ENCODE assay signal across 15 cellular contexts in genomic region chr19:13146763-13147563, GRCh38. TPM values are rescaled to one million over a fixed set of nuclear protein-coding genes. Genes with fewer than 3 reads are reported as not detected.
DNase-seq lines count a peak whose midpoint lies in the region; ATAC-seq, FAIRE-seq and TF ChIP-seq lines count a peak whose summit lies in the region.
"Had no signal": no experiment of that assay in that cellular context is flagged by ENCODE, and none has a peak within 500 bp of the region (broad histone marks: within the 10 kb centered on the region; RNA-seq: fewer than 3 reads in every experiment).

No MANE protein-coding gene starts in this region.

- peak; percentile 36 to 57 for DNase-seq in AML-193 (lab: John Stamatoyannopoulos, UW)
- DNase-seq in HCT116 (ENCODE audit: low read depth, low spot score) = no peak
- DNase-seq in SKM-1 (lab: John Stamatoyannopoulos, UW; ENCODE audit: unreplicated experiment) = peak; percentile 39
- DNase-seq in fibroblast of pulmonary artery (ENCODE audit: low read depth) = peak; percentile 67
- DNase-seq in activated naive CD4-positive, alpha-beta T cell treated with anti-CD3 and anti-CD28 coated beads, Interleukin-2, amount 50 U/mL, for 16 hours = no peak
- DNase-seq in RCC 7860 (ENCODE audit: low spot score) = no peak
- no peak for DNase-seq in DMS153 (lab: John Stamatoyannopoulos, UW)
- DNase-seq: activated CD4-positive, CD25-positive, alpha-beta regulatory T cell; kidney; NCI-H2029 treated with DMSO at 0.1 percent for 48 hours; PC-3; stimulated activated CD8-positive, alpha-beta memory T cell treated with anti-CD3 and anti-CD28 coated beads, Interleukin-4, amount 100 ng/mL, for 48 hours had no signal

- H3K9me2 ChIP-seq in HCT116 (ENCODE audit: insufficient read depth) = no peaks in the 10 kb centered on the region

- no TSS peak for BruUV-seq in HCT116 (replicated peaks; lab: Mats Ljungman, UMichigan)

- no peak for TF ChIP-seq POLR2A in HCT116 (IDR thresholded peaks at IDR 0.05; ENCODE audit: borderline replicate concordance, extremely low read depth, insufficient read depth, insufficient read length)

- no peak for FAIRE-seq in RCC 7860 (lab: Jason Lieb, UNC)
- FAIRE-seq: kidney had no signal

- intact Hi-C loops in HCT116 (cut with micrococcal nuclease) = no loop called here

- POLR2A ChIA-PET in HCT116 (lab: Charles Lee) = interaction anchor here (1.0 to 1.3 kb wide), 2 partner anchors 8 to 9 kb away, joined by 3 to 4 read pairs; no protein-coding TSS in a partner anchor

- H3K9ac ChIP-seq in HCT116 (ENCODE audit: low read length) = peak overlapping the region; percentile 41

- peaks cover 51% of the 10 kb centered on the region for H3K79me2 ChIP-seq in HCT116 (ENCODE audit: insufficient read depth, low read length)

- H3K9me3 ChIP-seq in HCT116 (ENCODE audit: control insufficient read depth in 1 of 2, insufficient read depth in 1 of 2, low read depth in 1 of 2, low read length in 2 of 2) = no peaks in the 10 kb centered on the region

- RAD21 ChIA-PET in HCT116 (lab: Charles Lee; ENCODE audit: low non-redundant PET in 1 of 2, low total read pairs in 2 of 2, uncharacterized antibody in 2 of 2, unreplicated experiment in 2 of 2) = interaction anchor here in 1 of 2 experiments (0.7 kb wide), 1 partner anchor 1857 kb away, joined by 3 read pairs; no protein-coding TSS in a partner anchor

- H3K4me3 ChIP-seq in HCT116 (replicated peaks in 1 of 2; ENCODE audit: low read depth in 1 of 2, low read length in 2 of 2) (peak overlapping the region; percentile 17 to 18; a peak in 3 of 4 replicates), fibroblast of pulmonary artery (replicated peaks; ENCODE audit: low read depth, low read length) (no peak overlapping the region)

- H2AFZ ChIP-seq in HCT116 (ENCODE audit: low read depth, low read length, poor library complexity, severe bottlenecking) = no peak overlapping the region

- peaks cover 59 to 77% of the 10 kb centered on the region in 2 experiments for H3K4me1 ChIP-seq in HCT116 (ENCODE audit: control insufficient read depth in 1 of 2, insufficient read depth in 2 of 2, low read length in 2 of 2)
- H3K4me1 ChIP-seq: foreskin keratinocyte had no signal

- no peak for ATAC-seq in HCT116
- no peak for ATAC-seq in GM18868 (IDR thresholded peaks at IDR 0.05; ENCODE audit: unreplicated experiment)
- ATAC-seq: foreskin keratinocyte, PC-3 had no signal

- no peaks in the 10 kb centered on the region for H4K20me1 ChIP-seq in HCT116 (ENCODE audit: insufficient read depth)

- H3K27ac ChIP-seq in HCT116 (ENCODE audit: low read depth, low read length) = peak overlapping the region; percentile 61
- H3K27ac ChIP-seq: C4-2B, foreskin keratinocyte had no signal

- CTCF ChIA-PET in HCT116 (lab: Charles Lee) = interaction anchor here (0.7 to 1.2 kb wide), 5 partner anchors 11 to 182 kb away, joined by 3 to 5 read pairs (median 3); no protein-coding TSS in a partner anchor

- H3K36me3 ChIP-seq in HCT116 (ENCODE audit: control insufficient read depth in 1 of 2, insufficient read depth in 2 of 2, low read length in 2 of 2) = peaks cover 0 to 14% of the 10 kb centered on the region in 2 experiments; a peak in 2 of 4 replicates

- TF ChIP-seq CTCF in HCT116 (IDR thresholded peaks at IDR 0.05 in 2 of 3, conservative IDR thresholded peaks at IDR 0.05 in 1 of 3; ENCODE audit: borderline replicate concordance in 1 of 3, insufficient read depth in 1 of 3, low read depth in 2 of 3, low read length in 2 of 3) = no peak
- no peak for TF ChIP-seq CTCF in fibroblast of pulmonary artery (IDR thresholded peaks at IDR 0.05; ENCODE audit: low read length, missing control alignments)

- TF ChIP-seq RAD21 in HCT116 (IDR thresholded peaks at IDR 0.05; ENCODE audit: low read depth) = no peak

- H3K4me2 ChIP-seq in HCT116 (ENCODE audit: low read length) = peak overlapping the region; percentile 99

- no peaks in the 10 kb centered on the region for H3K27me3 ChIP-seq in HCT116 (ENCODE audit: insufficient read depth, low read length)
- H3K27me3 ChIP-seq: foreskin keratinocyte had no signal

TF ChIP-seq in HCT116, 20 proteins besides CTCF, POLR2A, EP300 and RAD21:
- peak; percentile 32; the same call in 1 of the 2 replicates for TF ChIP-seq POLR2AphosphoS5 (IDR thresholded peaks at IDR 0.05; ENCODE audit: low read depth, low read length)
- no peak for TF ChIP-seq TCF7L2 (IDR thresholded peaks at IDR 0.05; ENCODE audit: borderline replicate concordance, extremely low read depth, insufficient read depth, insufficient read length)
TF ChIP-seq in HCT116: peak in this region for 1.

RNA-seq across cellular contexts. Expression of gene STX10, which starts 3.2 kb away (rescaled TPM):
- 149 TPM for total RNA-seq in HCT116 (2021; ENCODE audit: unreplicated experiment)
- polyA plus RNA-seq in HCT116 (2012) = 202 and 225 TPM in 2 replicates

RNA-seq across cellular contexts. Expression of gene IER2, which starts 3.2 kb away (rescaled TPM):
- 247 TPM for total RNA-seq in HCT116 (2021; ENCODE audit: unreplicated experiment)
- polyA plus RNA-seq in HCT116 (2012) = 284 and 315 TPM in 2 replicates

RNA-seq across cellular contexts. Expression of gene NACC1, which starts 28.9 kb away (rescaled TPM):
- 181 TPM for total RNA-seq in HCT116 (2021; ENCODE audit: unreplicated experiment)
- 101 and 119 TPM in 2 replicates for polyA plus RNA-seq in HCT116 (2012)

RNA-seq across cellular contexts. Expression of gene TRMT1, which starts 30.4 kb away (rescaled TPM):
- 84.4 TPM for total RNA-seq in HCT116 (2021; ENCODE audit: unreplicated experiment)
- 69.3 and 80.8 TPM in 2 replicates for polyA plus RNA-seq in HCT116 (2012)

RNA-seq across cellular contexts. Expression of gene LYL1, which starts 44.3 kb away (rescaled TPM):
- total RNA-seq in HCT116 (2021; ENCODE audit: unreplicated experiment) = 2.6 TPM
- polyA plus RNA-seq in HCT116 (2012) = 1.3 and 1.8 TPM in 2 replicates

Comparison
In these comparisons a context has a peak if more than half of its experiments do, and no peak if none do; other contexts are left out.
1. DNase-seq: peak in AML-193 (2 of 2), SKM-1 (single experiment) and fibroblast of pulmonary artery (single experiment); none in HCT116 (single experiment), activated naive CD4-positive, alpha-beta T cell treated with anti-CD3 and anti-CD28 coated beads, Interleukin-2, amount 50 U/mL, for 16 hours (single experiment), RCC 7860 (single experiment) and DMS153 (single experiment).